Comparison of ENCODE assay signal across 26 cellular contexts in the genomic region with DNA sequence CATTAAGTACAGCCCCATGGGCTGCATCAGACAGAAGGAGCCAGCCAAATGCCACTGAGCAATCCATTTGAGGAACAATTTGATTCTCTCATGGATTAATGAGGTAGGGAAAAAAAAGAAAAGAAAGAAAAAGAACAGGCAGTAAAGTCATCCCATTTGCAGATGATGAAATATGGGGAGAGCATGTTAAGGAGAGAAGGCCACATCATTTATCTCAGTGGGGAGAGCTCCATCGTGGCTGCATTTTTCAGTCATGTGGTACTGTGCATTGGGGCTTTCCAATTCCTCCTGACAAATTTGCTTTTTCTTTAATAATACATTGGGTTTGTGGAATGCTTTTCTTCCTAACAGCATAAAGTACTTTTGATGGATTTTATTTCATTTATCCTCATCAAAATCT.
A peak's percentile ranks its signal among the peaks of the same experiment; 100 is the strongest.
DNase-seq lines count a peak whose midpoint lies in the region; ATAC-seq and TF ChIP-seq lines count a peak whose summit lies in the region.
"Had no signal": no experiment of that assay in that cellular context is flagged by ENCODE, and none has a peak within 500 bp of the region (broad histone marks: within the 10 kb centered on the region; RNA-seq: fewer than 3 reads in every experiment).

No MANE protein-coding gene starts in this region.

- H3K36me3 ChIP-seq in SK-N-SH (replicated peaks in 1 of 2; ENCODE audit: control insufficient read depth in 1 of 2, insufficient read depth in 2 of 2, low read length in 1 of 2) (no peaks in the 10 kb centered on the region), sigmoid colon (no peaks in the 10 kb centered on the region)
- H3K36me3 ChIP-seq: BE2C, tibial nerve had no signal

- H3K4me3 ChIP-seq in SK-N-SH (ENCODE audit: low read depth in 2 of 2, low read length in 1 of 2) (no peak overlapping the region), fibroblast of mammary gland (ENCODE audit: control insufficient read depth, low read depth, low read length) (no peak overlapping the region), sigmoid colon (no peak overlapping the region)
- H3K4me3 ChIP-seq: hepatocyte, K562, tibial nerve had no signal

- no peaks in the 10 kb centered on the region for H3K79me2 ChIP-seq in SK-N-SH (ENCODE audit: insufficient read depth)
- H3K79me2 ChIP-seq: hepatocyte had no signal

- TF ChIP-seq POLR2A in sigmoid colon (IDR thresholded peaks at IDR 0.05), result no peak

- H3K9me3 ChIP-seq in SK-N-SH, result no peaks in the 10 kb centered on the region
- no peaks in the 10 kb centered on the region for H3K9me3 ChIP-seq in sigmoid colon
- H3K9me3 ChIP-seq: BE2C, tibial nerve had no signal

- DNase-seq in Right ventricle myocardium inferior (ENCODE audit: missing footprints) (no peak), left cardiac atrium (no peak), SK-N-SH (no peak), fibroblast of mammary gland (ENCODE audit: low read depth) (peak; percentile 61), sigmoid colon (no peak), GM10266 (ENCODE audit: extremely low spot score) (no peak), activated T-cell treated with anti-CD3 and anti-CD28 coated beads for 4 hours (no peak)
- DNase-seq: 8988T; activated CD4-positive, alpha-beta T cell treated with anti-CD3 and anti-CD28 coated beads, Interleukin-2, amount 50 U/mL, for 4 hours; BE2C; foreskin melanocyte; H7; immature natural killer cell; midbrain; naive thymus-derived CD4-positive, alpha-beta T cell; NCI-H1105 treated with DMSO at 0.1 percent for 48 hours; NCI-H2029 treated with DMSO at 0.1 percent for 48 hours; NCI-H2227 treated with DMSO at 0.1 percent for 48 hours; NCI-H69; stimulated activated CD4-positive, alpha-beta T cell treated with anti-CD3 and anti-CD28 coated beads, Interleukin-2, amount 100 ng/mL, for 24 hours had no signal

- TF ChIP-seq RAD21 in SK-N-SH (IDR thresholded peaks at IDR 0.05; ENCODE audit: low read length), result no peak

- H3K27me3 ChIP-seq in SK-N-SH (ENCODE audit: insufficient read depth) (no peaks in the 10 kb centered on the region), sigmoid colon (no peaks in the 10 kb centered on the region)
- H3K27me3 ChIP-seq: BE2C, hepatocyte, tibial nerve had no signal

- intact Hi-C loops in Right ventricle myocardium inferior (cut with DNase I), result no loop called here
- intact Hi-C loops in left cardiac atrium (cut with DNase I), result no loop called here
- intact Hi-C loops in sigmoid colon (cut with DNase I), result no loop called here

- peak; percentile 60 for ATAC-seq in Right ventricle myocardium inferior
- no peak for ATAC-seq in left cardiac atrium
- no peak for ATAC-seq in GM21529 (IDR thresholded peaks at IDR 0.05; ENCODE audit: unreplicated experiment)
- ATAC-seq: K562; left lobe of liver; naive thymus-derived CD4-positive, alpha-beta T cell; WTC11 had no signal

- H3K4me1 ChIP-seq in SK-N-SH (ENCODE audit: control insufficient read depth in 1 of 2, insufficient read depth in 2 of 2, low read depth in 1 of 2, low read length in 1 of 2) (0 out of 4 replicates have a peak, but pooled peaks cover 0 to 3% of the 10 kb centered on the region in 2 experiments), sigmoid colon (no peaks in the 10 kb centered on the region)
- H3K4me1 ChIP-seq: BE2C, tibial nerve had no signal

- no peaks in the 10 kb centered on the region for H4K20me1 ChIP-seq in SK-N-SH (ENCODE audit: insufficient read depth)

- H3K9ac ChIP-seq in SK-N-SH, result no peak overlapping the region

- CTCF ChIA-PET in SK-N-SH (lab: Yijun Ruan, JAX), result no interaction called here

- no peaks in the 10 kb centered on the region for H3K9me2 ChIP-seq in SK-N-SH

- H3K27ac ChIP-seq in SK-N-SH (ENCODE audit: low read depth in 2 of 2, low read length in 1 of 2) (peak overlapping the region in 1 of 2 experiments; percentile 47; a peak in 1 of 4 replicates), sigmoid colon (peak overlapping the region in 3 of 4 donors; percentile 7 to 51 (median 40))
- H3K27ac ChIP-seq: tibial nerve had no signal

- 40% methylated on average over 1 of the region's 1 CpG for WGBS in SK-N-SH (ENCODE audit: low lambda C conversion rate)
- WGBS in sigmoid colon, 2 donors, result 71 to 78% methylated on average over 1 of the region's 1 CpG

- no peak for TF ChIP-seq EP300 in SK-N-SH (IDR thresholded peaks at IDR 0.05; ENCODE audit: borderline replicate concordance in 1 of 2, low read depth in 1 of 2, low read length in 1 of 2)
- TF ChIP-seq EP300 in sigmoid colon (IDR thresholded peaks at IDR 0.05), result no peak

- no peak overlapping the region for H2AFZ ChIP-seq in SK-N-SH (ENCODE audit: low read depth)
- H2AFZ ChIP-seq: hepatocyte had no signal

- TF ChIP-seq CTCF in SK-N-SH (IDR thresholded peaks at IDR 0.05) (no peak), fibroblast of mammary gland (conservative IDR thresholded peaks at IDR 0.05; ENCODE audit: control insufficient read depth, insufficient read depth, low read depth, low read length) (no peak), sigmoid colon (IDR thresholded peaks at IDR 0.05) (no peak), GM10266 (IDR thresholded peaks at IDR 0.05; ENCODE audit: control insufficient read depth, insufficient read depth, low read depth, missing control alignments) (no peak)

- H3K4me2 ChIP-seq in SK-N-SH, result no peak overlapping the region
- H3K4me2 ChIP-seq: hepatocyte had no signal

- POLR2A ChIA-PET in SK-N-SH (lab: Yijun Ruan, JAX), result no interaction called here

- peaks cover 5% of the 10 kb centered on the region for H3F3A ChIP-seq in SK-N-SH (replicated peaks; ENCODE audit: insufficient read depth)

TF ChIP-seq in SK-N-SH, 30 proteins besides CTCF, POLR2A, EP300 and RAD21:
- TF ChIP-seq TEAD4 (IDR thresholded peaks at IDR 0.05; ENCODE audit: borderline replicate concordance, insufficient read depth), result no peak
- no peak for TF ChIP-seq YY1 (IDR thresholded peaks at IDR 0.05; ENCODE audit: low read depth)
- TF ChIP-seq FOSL2 (IDR thresholded peaks at IDR 0.05; ENCODE audit: borderline replicate concordance, low read depth), result no peak
- 0 out of 2 replicates have a peak, but pooled peaks have one; percentile 24 for TF ChIP-seq TCF12 (IDR thresholded peaks at IDR 0.05)
- TF ChIP-seq RFX5 (IDR thresholded peaks at IDR 0.05; ENCODE audit: low read length), result no peak
- TF ChIP-seq, protein P1, sequence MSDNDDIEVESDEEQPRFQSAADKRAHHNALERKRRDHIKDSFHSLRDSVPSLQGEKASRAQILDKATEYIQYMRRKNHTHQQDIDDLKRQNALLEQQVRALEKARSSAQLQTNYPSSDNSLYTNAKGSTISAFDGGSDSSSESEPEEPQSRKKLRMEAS (IDR thresholded peaks at IDR 0.05; ENCODE audit: low read depth), result no peak
- TF ChIP-seq FOXM1 (IDR thresholded peaks at IDR 0.05; ENCODE audit: low read depth), result no peak
- TF ChIP-seq, protein P2, sequence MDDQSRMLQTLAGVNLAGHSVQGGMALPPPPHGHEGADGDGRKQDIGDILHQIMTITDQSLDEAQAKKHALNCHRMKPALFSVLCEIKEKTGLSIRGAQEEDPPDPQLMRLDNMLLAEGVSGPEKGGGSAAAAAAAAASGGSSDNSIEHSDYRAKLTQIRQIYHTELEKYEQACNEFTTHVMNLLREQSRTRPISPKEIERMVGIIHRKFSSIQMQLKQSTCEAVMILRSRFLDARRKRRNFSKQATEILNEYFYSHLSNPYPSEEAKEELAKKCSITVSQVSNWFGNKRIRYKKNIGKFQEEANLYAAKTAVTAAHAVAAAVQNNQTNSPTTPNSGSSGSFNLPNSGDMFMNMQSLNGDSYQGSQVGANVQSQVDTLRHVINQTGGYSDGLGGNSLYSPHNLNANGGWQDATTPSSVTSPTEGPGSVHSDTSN (IDR thresholded peaks at IDR 0.05), result peak; percentile 24; the same call in 1 of the 2 replicates
- TF ChIP-seq, protein P3, sequence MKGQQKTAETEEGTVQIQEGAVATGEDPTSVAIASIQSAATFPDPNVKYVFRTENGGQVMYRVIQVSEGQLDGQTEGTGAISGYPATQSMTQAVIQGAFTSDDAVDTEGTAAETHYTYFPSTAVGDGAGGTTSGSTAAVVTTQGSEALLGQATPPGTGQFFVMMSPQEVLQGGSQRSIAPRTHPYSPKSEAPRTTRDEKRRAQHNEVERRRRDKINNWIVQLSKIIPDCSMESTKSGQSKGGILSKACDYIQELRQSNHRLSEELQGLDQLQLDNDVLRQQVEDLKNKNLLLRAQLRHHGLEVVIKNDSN (IDR thresholded peaks at IDR 0.05; ENCODE audit: borderline replicate concordance, low read depth), result no peak
- TF ChIP-seq NRF1 (IDR thresholded peaks at IDR 0.05; ENCODE audit: low read depth, low read length), result no peak
